1 cellular context compared by ENCODE assay signal in genomic region chr19:9205506-9206113, GRCh38.
TF ChIP-seq lines count a peak whose summit lies in the region.

No MANE protein-coding gene starts in this region.

TF ChIP-seq in HepG2, 621 proteins besides CTCF, POLR2A, EP300 and RAD21 (continued from another document):
- TF ChIP-seq, protein P1, sequence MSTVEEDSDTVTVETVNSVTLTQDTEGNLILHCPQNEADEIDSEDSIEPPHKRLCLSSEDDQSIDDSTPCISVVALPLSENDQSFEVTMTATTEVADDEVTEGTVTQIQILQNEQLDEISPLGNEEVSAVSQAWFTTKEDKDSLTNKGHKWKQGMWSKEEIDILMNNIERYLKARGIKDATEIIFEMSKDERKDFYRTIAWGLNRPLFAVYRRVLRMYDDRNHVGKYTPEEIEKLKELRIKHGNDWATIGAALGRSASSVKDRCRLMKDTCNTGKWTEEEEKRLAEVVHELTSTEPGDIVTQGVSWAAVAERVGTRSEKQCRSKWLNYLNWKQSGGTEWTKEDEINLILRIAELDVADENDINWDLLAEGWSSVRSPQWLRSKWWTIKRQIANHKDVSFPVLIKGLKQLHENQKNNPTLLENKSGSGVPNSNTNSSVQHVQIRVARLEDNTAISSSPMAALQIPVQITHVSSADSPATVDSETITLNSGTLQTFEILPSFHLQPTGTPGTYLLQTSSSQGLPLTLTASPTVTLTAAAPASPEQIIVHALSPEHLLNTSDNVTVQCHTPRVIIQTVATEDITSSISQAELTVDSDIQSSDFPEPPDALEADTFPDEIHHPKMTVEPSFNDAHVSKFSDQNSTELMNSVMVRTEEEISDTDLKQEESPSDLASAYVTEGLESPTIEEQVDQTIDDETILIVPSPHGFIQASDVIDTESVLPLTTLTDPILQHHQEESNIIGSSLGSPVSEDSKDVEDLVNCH (CRISPR knock-in tag; IDR thresholded peaks at IDR 0.05), result no peak
- TF ChIP-seq ZNF18 (CRISPR knock-in tag; IDR thresholded peaks at IDR 0.05; ENCODE audit: insufficient replicate concordance), result peak; percentile 93
- no peak for TF ChIP-seq ZNF652 (CRISPR knock-in tag; IDR thresholded peaks at IDR 0.05; ENCODE audit: borderline replicate concordance, low read depth)
- peak; percentile 9; the same call in 1 of the 2 replicates for TF ChIP-seq MYC (CRISPR knock-in tag; IDR thresholded peaks at IDR 0.05; ENCODE audit: borderline replicate concordance)
- TF ChIP-seq ZNF841 (CRISPR knock-in tag; IDR thresholded peaks at IDR 0.05; ENCODE audit: borderline replicate concordance), result no peak
- TF ChIP-seq, protein P2, sequence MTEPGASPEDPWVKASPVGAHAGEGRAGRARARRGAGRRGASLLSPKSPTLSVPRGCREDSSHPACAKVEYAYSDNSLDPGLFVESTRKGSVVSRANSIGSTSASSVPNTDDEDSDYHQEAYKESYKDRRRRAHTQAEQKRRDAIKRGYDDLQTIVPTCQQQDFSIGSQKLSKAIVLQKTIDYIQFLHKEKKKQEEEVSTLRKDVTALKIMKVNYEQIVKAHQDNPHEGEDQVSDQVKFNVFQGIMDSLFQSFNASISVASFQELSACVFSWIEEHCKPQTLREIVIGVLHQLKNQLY (CRISPR knock-in tag; IDR thresholded peaks at IDR 0.05), result no peak
- TF ChIP-seq STAG1 (CRISPR knock-in tag; IDR thresholded peaks at IDR 0.05), result peak; percentile 87
- TF ChIP-seq GLI4 (CRISPR knock-in tag; IDR thresholded peaks at IDR 0.05; ENCODE audit: borderline replicate concordance), result no peak
- no peak for TF ChIP-seq ISL2 (CRISPR knock-in tag; IDR thresholded peaks at IDR 0.05)
- peak; percentile 27; the same call in 1 of the 2 replicates for TF ChIP-seq ZFX (CRISPR knock-in tag; IDR thresholded peaks at IDR 0.05; ENCODE audit: low read depth)
